Comparison of ENCODE assay signal across 2 cellular contexts in the genomic region with DNA sequence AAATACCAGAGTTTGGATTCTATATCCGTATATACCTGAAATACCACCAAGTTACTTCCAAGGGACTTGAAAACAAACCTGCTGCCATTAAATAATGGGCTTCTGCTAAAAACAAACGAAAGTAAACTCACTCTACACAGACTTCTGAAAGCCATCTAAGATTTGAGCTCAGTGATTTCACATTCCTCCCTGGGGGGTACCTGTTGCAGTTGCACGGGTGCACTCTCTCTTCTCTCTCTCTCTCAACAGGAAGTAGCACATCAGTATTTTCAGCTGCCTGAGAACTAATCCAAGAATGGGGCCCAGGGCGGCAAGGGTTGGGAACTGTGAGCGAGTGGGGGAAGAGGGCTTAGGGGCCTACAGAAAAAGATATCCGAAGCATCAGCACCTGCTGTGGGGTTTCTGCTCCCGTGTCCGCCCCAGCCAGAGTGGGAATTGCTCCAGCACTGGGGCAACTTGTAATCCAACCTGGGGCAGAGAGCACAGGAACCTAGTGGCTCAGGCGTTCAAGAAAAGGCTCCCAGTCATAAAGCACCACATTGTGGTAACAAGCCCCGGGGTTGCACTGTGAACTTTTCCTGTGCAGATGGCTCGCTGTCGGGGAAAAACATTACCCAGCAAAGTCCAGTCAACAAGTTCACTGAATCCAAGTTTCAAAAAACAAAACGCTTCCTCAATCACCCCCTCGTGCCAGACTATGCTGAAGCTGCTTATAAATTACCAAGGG.
TF ChIP-seq lines count a peak whose summit lies in the region.

No MANE protein-coding gene starts in this region.

TF ChIP-seq in GM12878, 131 proteins besides CTCF, POLR2A, EP300 and RAD21 (continued from another document and continues in another):
- TF ChIP-seq ASH2L (IDR thresholded peaks at IDR 0.05; ENCODE audit: borderline replicate concordance, low read depth) = peak; percentile 96; the same call in 1 of the 2 replicates
- TF ChIP-seq STAT3 (IDR thresholded peaks at IDR 0.05; ENCODE audit: low read depth, low read length) = no peak
- no peak for TF ChIP-seq ZBTB33 (IDR thresholded peaks at IDR 0.05)
- no peak for TF ChIP-seq NR2C1 (IDR thresholded peaks at IDR 0.05)
- no peak for TF ChIP-seq SUPT20H (IDR thresholded peaks at IDR 0.05; ENCODE audit: borderline replicate concordance, control insufficient read depth, low read depth, low read length)
- no peak for TF ChIP-seq SIN3A (IDR thresholded peaks at IDR 0.05; ENCODE audit: low read depth, low read length)
- TF ChIP-seq NFYA (IDR thresholded peaks at IDR 0.05; ENCODE audit: borderline replicate concordance, low read depth, low read length) = no peak
- peak; percentile 46; the same call in 1 of the 2 replicates for TF ChIP-seq YY1 (IDR thresholded peaks at IDR 0.05; ENCODE audit: low read depth, low read length)
- TF ChIP-seq TCF12 (IDR thresholded peaks at IDR 0.05; ENCODE audit: low read depth, low read length) = peak; percentile 88
- TF ChIP-seq, protein P1, sequence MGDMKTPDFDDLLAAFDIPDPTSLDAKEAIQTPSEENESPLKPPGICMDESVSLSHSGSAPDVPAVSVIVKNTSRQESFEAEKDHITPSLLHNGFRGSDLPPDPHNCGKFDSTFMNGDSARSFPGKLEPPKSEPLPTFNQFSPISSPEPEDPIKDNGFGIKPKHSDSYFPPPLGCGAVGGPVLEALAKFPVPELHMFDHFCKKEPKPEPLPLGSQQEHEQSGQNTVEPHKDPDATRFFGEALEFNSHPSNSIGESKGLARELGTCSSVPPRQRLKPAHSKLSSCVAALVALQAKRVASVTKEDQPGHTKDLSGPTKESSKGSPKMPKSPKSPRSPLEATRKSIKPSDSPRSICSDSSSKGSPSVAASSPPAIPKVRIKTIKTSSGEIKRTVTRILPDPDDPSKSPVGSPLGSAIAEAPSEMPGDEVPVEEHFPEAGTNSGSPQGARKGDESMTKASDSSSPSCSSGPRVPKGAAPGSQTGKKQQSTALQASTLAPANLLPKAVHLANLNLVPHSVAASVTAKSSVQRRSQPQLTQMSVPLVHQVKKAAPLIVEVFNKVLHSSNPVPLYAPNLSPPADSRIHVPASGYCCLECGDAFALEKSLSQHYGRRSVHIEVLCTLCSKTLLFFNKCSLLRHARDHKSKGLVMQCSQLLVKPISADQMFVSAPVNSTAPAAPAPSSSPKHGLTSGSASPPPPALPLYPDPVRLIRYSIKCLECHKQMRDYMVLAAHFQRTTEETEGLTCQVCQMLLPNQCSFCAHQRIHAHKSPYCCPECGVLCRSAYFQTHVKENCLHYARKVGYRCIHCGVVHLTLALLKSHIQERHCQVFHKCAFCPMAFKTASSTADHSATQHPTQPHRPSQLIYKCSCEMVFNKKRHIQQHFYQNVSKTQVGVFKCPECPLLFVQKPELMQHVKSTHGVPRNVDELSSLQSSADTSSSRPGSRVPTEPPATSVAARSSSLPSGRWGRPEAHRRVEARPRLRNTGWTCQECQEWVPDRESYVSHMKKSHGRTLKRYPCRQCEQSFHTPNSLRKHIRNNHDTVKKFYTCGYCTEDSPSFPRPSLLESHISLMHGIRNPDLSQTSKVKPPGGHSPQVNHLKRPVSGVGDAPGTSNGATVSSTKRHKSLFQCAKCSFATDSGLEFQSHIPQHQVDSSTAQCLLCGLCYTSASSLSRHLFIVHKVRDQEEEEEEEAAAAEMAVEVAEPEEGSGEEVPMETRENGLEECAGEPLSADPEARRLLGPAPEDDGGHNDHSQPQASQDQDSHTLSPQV (IDR thresholded peaks at IDR 0.05) = peak; percentile 78; the same call in 1 of the 2 replicates
- no peak for TF ChIP-seq HDAC6 (IDR thresholded peaks at IDR 0.05; ENCODE audit: unreplicated experiment)
- no peak for TF ChIP-seq ZNF384 (IDR thresholded peaks at IDR 0.05; ENCODE audit: borderline replicate concordance, low read depth, low read length)
- TF ChIP-seq, protein P2, sequence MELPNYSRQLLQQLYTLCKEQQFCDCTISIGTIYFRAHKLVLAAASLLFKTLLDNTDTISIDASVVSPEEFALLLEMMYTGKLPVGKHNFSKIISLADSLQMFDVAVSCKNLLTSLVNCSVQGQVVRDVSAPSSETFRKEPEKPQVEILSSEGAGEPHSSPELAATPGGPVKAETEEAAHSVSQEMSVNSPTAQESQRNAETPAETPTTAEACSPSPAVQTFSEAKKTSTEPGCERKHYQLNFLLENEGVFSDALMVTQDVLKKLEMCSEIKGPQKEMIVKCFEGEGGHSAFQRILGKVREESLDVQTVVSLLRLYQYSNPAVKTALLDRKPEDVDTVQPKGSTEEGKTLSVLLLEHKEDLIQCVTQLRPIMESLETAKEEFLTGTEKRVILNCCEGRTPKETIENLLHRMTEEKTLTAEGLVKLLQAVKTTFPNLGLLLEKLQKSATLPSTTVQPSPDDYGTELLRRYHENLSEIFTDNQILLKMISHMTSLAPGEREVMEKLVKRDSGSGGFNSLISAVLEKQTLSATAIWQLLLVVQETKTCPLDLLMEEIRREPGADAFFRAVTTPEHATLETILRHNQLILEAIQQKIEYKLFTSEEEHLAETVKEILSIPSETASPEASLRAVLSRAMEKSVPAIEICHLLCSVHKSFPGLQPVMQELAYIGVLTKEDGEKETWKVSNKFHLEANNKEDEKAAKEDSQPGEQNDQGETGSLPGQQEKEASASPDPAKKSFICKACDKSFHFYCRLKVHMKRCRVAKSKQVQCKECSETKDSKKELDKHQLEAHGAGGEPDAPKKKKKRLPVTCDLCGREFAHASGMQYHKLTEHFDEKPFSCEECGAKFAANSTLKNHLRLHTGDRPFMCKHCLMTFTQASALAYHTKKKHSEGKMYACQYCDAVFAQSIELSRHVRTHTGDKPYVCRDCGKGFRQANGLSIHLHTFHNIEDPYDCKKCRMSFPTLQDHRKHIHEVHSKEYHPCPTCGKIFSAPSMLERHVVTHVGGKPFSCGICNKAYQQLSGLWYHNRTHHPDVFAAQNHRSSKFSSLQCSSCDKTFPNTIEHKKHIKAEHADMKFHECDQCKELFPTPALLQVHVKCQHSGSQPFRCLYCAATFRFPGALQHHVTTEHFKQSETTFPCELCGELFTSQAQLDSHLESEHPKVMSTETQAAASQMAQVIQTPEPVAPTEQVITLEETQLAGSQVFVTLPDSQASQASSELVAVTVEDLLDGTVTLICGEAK (IDR thresholded peaks at IDR 0.05; ENCODE audit: borderline replicate concordance) = no peak
- no peak for TF ChIP-seq STAT1 (conservative IDR thresholded peaks at IDR 0.05)

TF ChIP-seq in liver, 16 proteins besides CTCF, POLR2A, EP300 and RAD21 (continued from another document):
- no peak for TF ChIP-seq ZBTB33 (IDR thresholded peaks at IDR 0.05)
- no peak for TF ChIP-seq GABPA (IDR thresholded peaks at IDR 0.05 in 1 of 2, conservative IDR thresholded peaks at IDR 0.05 in 1 of 2)
